Comparison of ENCODE assay signal across 14 cellular contexts in the genomic region with DNA sequence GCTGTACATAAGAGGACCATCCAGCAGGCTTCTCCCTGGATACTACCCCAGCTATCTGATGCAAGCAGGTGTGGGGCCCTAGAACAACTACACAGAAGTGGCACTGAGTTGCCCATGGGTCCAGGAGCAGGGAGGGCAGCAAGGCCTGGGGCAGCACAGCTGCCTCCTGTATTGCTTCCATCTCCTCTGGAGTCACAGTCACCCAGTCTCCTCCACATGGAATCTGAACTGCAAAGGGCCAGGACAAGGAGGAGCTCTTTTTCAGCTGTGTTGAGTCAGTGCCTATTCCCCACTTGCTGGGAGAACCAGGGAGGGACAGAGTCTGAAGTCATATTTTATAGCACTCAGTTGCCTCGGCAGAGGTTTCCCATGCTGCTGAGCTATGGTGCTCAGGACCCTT.
A peak's percentile ranks its signal among the peaks of the same experiment; 100 is the strongest.
DNase-seq lines count a peak whose midpoint lies in the region; ATAC-seq and TF ChIP-seq lines count a peak whose summit lies in the region.
"Had no signal": no experiment of that assay in that cellular context is flagged by ENCODE, and none has a peak within 500 bp of the region (broad histone marks: within the 10 kb centered on the region; RNA-seq: fewer than 3 reads in every experiment).

No MANE protein-coding gene starts in this region.

- ATAC-seq in central memory CD8-positive, alpha-beta T cell (replicated peaks; ENCODE audit: extremely low read depth, poor library complexity, severe bottlenecking), result no peak
- ATAC-seq in GM18870 (IDR thresholded peaks at IDR 0.05; ENCODE audit: unreplicated experiment) (no peak), GM21529 (IDR thresholded peaks at IDR 0.05; ENCODE audit: unreplicated experiment) (no peak)

- TF ChIP-seq CTCF in parathyroid adenoma (IDR thresholded peaks at IDR 0.05), result no peak

- H3K4me1 ChIP-seq in parathyroid adenoma, result peaks cover 28% of the 10 kb centered on the region

- H3K36me3 Mint-ChIP-seq in T-helper 2 cell treated with Interferon-gamma antibody and Interleukin-4, amounts not matched to agents 5 μg/mL and 100 μg/mL, for 36 hours (ENCODE audit: low read depth), result peaks cover 27% of the 10 kb centered on the region
- H3K36me3 Mint-ChIP-seq in central memory CD8-positive, alpha-beta T cell (ENCODE audit: insufficient read depth), result peaks cover 13% of the 10 kb centered on the region

- H3K36me3 ChIP-seq in KOPT-K1 (ENCODE audit: insufficient read depth, low read length), result peaks cover 5% of the 10 kb centered on the region; the same call in 1 of the 2 replicates
- H3K36me3 ChIP-seq in parathyroid adenoma (ENCODE audit: control insufficient read depth, insufficient read depth, low read length), result no peaks in the 10 kb centered on the region

- peaks cover 20% of the 10 kb centered on the region for H3K9me3 ChIP-seq in KOPT-K1 (ENCODE audit: insufficient read depth, low read length, poor library complexity, severe bottlenecking)
- no peaks in the 10 kb centered on the region for H3K9me3 ChIP-seq in parathyroid adenoma (ENCODE audit: control insufficient read depth, low read length)

- H3K27ac Mint-ChIP-seq in T-helper 2 cell treated with Interferon-gamma antibody and Interleukin-4, amounts not matched to agents 5 μg/mL and 100 μg/mL, for 36 hours, result peak overlapping the region; percentile 74
- peak overlapping the region; percentile 96 for H3K27ac Mint-ChIP-seq in central memory CD8-positive, alpha-beta T cell (ENCODE audit: low read depth)

- H3K27me3 ChIP-seq in parathyroid adenoma (ENCODE audit: control insufficient read depth, insufficient read depth, low read length), result no peaks in the 10 kb centered on the region

- no peaks in the 10 kb centered on the region for H3K79me2 ChIP-seq in parathyroid adenoma

- no peak for DNase-seq in T-helper 2 cell treated with Interferon-gamma antibody and Interleukin-4, amounts not matched to agents 5 μg/mL and 100 μg/mL, for 36 hours (ENCODE audit: low spot score)
- DNase-seq in T-helper 2 cell, result no peak
- DNase-seq in central memory CD8-positive, alpha-beta T cell (ENCODE audit: low spot score in 2 of 2), result no peak
- no peak for DNase-seq in RKO (ENCODE audit: low spot score)
- DNase-seq: activated gamma-delta T cell treated with Interleukin-2 at 50 U/mL for 16 hours; effector CD4-positive, alpha-beta T cell; GOT3; naive B cell; SHP77 treated with DMSO at 0.1 percent for 48 hours; T-helper 9 cell had no signal

- H3K27ac ChIP-seq in KOPT-K1 (ENCODE audit: low read depth, low read length, poor library complexity, severe bottlenecking), result peak overlapping the region; percentile 74
- peak overlapping the region; percentile 70 for H3K27ac ChIP-seq in parathyroid adenoma

- H3K4me1 Mint-ChIP-seq in T-helper 2 cell treated with Interferon-gamma antibody and Interleukin-4, amounts not matched to agents 5 μg/mL and 100 μg/mL, for 36 hours (ENCODE audit: low read depth), result peaks cover 54% of the 10 kb centered on the region
- peaks cover 59% of the 10 kb centered on the region for H3K4me1 Mint-ChIP-seq in central memory CD8-positive, alpha-beta T cell

- H3K27me3 Mint-ChIP-seq in T-helper 2 cell treated with Interferon-gamma antibody and Interleukin-4, amounts not matched to agents 5 μg/mL and 100 μg/mL, for 36 hours (ENCODE audit: low read depth), result no peaks in the 10 kb centered on the region
- no peaks in the 10 kb centered on the region for H3K27me3 Mint-ChIP-seq in central memory CD8-positive, alpha-beta T cell
- H3K27me3 Mint-ChIP-seq: naive B cell had no signal

- H3K9ac ChIP-seq in parathyroid adenoma, result no peak overlapping the region

- H3K9me3 Mint-ChIP-seq in T-helper 2 cell treated with Interferon-gamma antibody and Interleukin-4, amounts not matched to agents 5 μg/mL and 100 μg/mL, for 36 hours, result peaks cover 26% of the 10 kb centered on the region
- H3K9me3 Mint-ChIP-seq in central memory CD8-positive, alpha-beta T cell, result no peaks in the 10 kb centered on the region

- no peak overlapping the region for H3K4me2 ChIP-seq in parathyroid adenoma (ENCODE audit: low read length)

- no peak overlapping the region for H2AFZ ChIP-seq in parathyroid adenoma

- no peak overlapping the region for H3K4me3 ChIP-seq in parathyroid adenoma (ENCODE audit: low read depth, low read length)

- peak overlapping the region; percentile 54 for H3K4me3 Mint-ChIP-seq in T-helper 2 cell treated with Interferon-gamma antibody and Interleukin-4, amounts not matched to agents 5 μg/mL and 100 μg/mL, for 36 hours
- H3K4me3 Mint-ChIP-seq in central memory CD8-positive, alpha-beta T cell, result peak overlapping the region; percentile 71
